19 cellular contexts compared by ENCODE assay signal in genomic region chr7:14016950-14017349, GRCh38. TPM values are rescaled to one million over a fixed set of nuclear protein-coding genes. Genes with fewer than 3 reads are reported as not detected.
"Had no signal": no experiment of that assay in that cellular context is flagged by ENCODE, and none has a peak within 500 bp of the region (broad histone marks: within the 10 kb centered on the region; RNA-seq: fewer than 3 reads in every experiment).

No MANE protein-coding gene starts in this region.

- H3K27me3 Mint-ChIP-seq: activated naive CD8-positive, alpha-beta T cell treated with anti-CD3 and anti-CD28 coated beads for 36 hours; naive thymus-derived CD8-positive, alpha-beta T cell had no signal

- H3K4me2 ChIP-seq: hepatocyte had no signal

- H3K4me1 Mint-ChIP-seq: activated naive CD8-positive, alpha-beta T cell treated with anti-CD3 and anti-CD28 coated beads for 36 hours; memory B cell; naive thymus-derived CD8-positive, alpha-beta T cell had no signal

- H3K79me2 ChIP-seq: hepatocyte had no signal

- H3K4me3 ChIP-seq: cardiac muscle cell, hepatocyte, left ventricle myocardium inferior, mucosa of descending colon, tibial nerve had no signal

- DNase-seq: activated naive CD8-positive, alpha-beta T cell treated with anti-CD3 and anti-CD28 coated beads for 36 hours; anterior cingulate cortex; erythroblast; left ventricle myocardium inferior; mucosa of descending colon; naive thymus-derived CD8-positive, alpha-beta T cell; retina; small intestine; stimulated activated CD4-positive, alpha-beta T cell treated with anti-CD3 and anti-CD28 coated beads, Interleukin-4, amount 100 ng/mL, for 4 hours; stimulated activated CD8-positive, alpha-beta memory T cell treated with anti-CD3 and anti-CD28 coated beads, Interleukin-4, amount 100 ng/mL, for 48 hours; stimulated activated naive CD4-positive, alpha-beta T cell treated with Interleukin-2 at 50 U/mL for 16 hours; substantia nigra; T-helper 2 cell had no signal

- H3K4me1 ChIP-seq: left ventricle myocardium inferior, tibial nerve had no signal

- H3K9me3 Mint-ChIP-seq: activated naive CD8-positive, alpha-beta T cell treated with anti-CD3 and anti-CD28 coated beads for 36 hours; activated T-helper 1 cell treated with anti-CD3 and anti-CD28 coated beads, Interleukin-12 subunit alpha, Interleukin-12 subunit beta, Interleukin-2, Interleukin-4 antibody, amounts not matched to agents 30 ng/mL and 10 ng/mL and 1 ng/mL, durations not matched to agents 14 hours and 24 hours and 36 hours had no signal

- H3K27ac ChIP-seq: cardiac muscle cell, hepatocyte, left ventricle myocardium inferior, neutrophil, tibial nerve had no signal

- H2AFZ ChIP-seq: hepatocyte had no signal

- H3K27me3 ChIP-seq: cardiac muscle cell, hepatocyte, neutrophil, tibial nerve had no signal

- H3K36me3 Mint-ChIP-seq: activated naive CD8-positive, alpha-beta T cell treated with anti-CD3 and anti-CD28 coated beads for 36 hours; memory B cell; naive thymus-derived CD8-positive, alpha-beta T cell had no signal

- H3K36me3 ChIP-seq: cardiac muscle cell, left ventricle myocardium inferior, neutrophil, tibial nerve had no signal

- H3K27ac Mint-ChIP-seq: activated naive CD8-positive, alpha-beta T cell treated with anti-CD3 and anti-CD28 coated beads for 36 hours; activated T-helper 1 cell treated with anti-CD3 and anti-CD28 coated beads, Interleukin-12 subunit alpha, Interleukin-12 subunit beta, Interleukin-2, Interleukin-4 antibody, amounts not matched to agents 30 ng/mL and 10 ng/mL and 1 ng/mL, durations not matched to agents 14 hours and 24 hours and 36 hours; memory B cell; naive thymus-derived CD8-positive, alpha-beta T cell had no signal

- H3K4me3 Mint-ChIP-seq: activated naive CD8-positive, alpha-beta T cell treated with anti-CD3 and anti-CD28 coated beads for 36 hours; activated T-helper 1 cell treated with anti-CD3 and anti-CD28 coated beads, Interleukin-12 subunit alpha, Interleukin-12 subunit beta, Interleukin-2, Interleukin-4 antibody, amounts not matched to agents 30 ng/mL and 10 ng/mL and 1 ng/mL, durations not matched to agents 14 hours and 24 hours and 36 hours; memory B cell; naive thymus-derived CD8-positive, alpha-beta T cell had no signal

- ATAC-seq: mucosa of descending colon; naive thymus-derived CD8-positive, alpha-beta T cell had no signal

RNA-seq across cellular contexts. Expression of gene ETV1, which starts 27.5 kb away (rescaled TPM):
- total RNA-seq: activated T-helper 1 cell treated with anti-CD3 and anti-CD28 coated beads, Interleukin-12 subunit alpha, Interleukin-12 subunit beta, Interleukin-2, Interleukin-4 antibody, amounts not matched to agents 30 ng/mL and 10 ng/mL and 1 ng/mL, durations not matched to agents 14 hours and 24 hours and 36 hours; naive thymus-derived CD8-positive, alpha-beta T cell had no signal
- polyA plus RNA-seq: naive thymus-derived CD8-positive, alpha-beta T cell had no signal
